Comparison of ENCODE assay signal across 8 cellular contexts in genomic region chr16:4675864-4676786, GRCh38. TPM values are rescaled to one million over a fixed set of nuclear protein-coding genes. Genes with fewer than 3 reads are reported as not detected.
A peak's percentile ranks its signal among the peaks of the same experiment; 100 is the strongest.
DNase-seq lines count a peak whose midpoint lies in the region; ATAC-seq and TF ChIP-seq lines count a peak whose summit lies in the region.

No MANE protein-coding gene starts in this region.

- H3K36me3 ChIP-seq in left ventricle myocardium inferior (peaks cover 34% of the 10 kb centered on the region), upper lobe of right lung (peaks cover 43% of the 10 kb centered on the region)

- H3K27me3 Mint-ChIP-seq in natural killer cell (ENCODE audit: low read depth in 2 of 2) = no peaks in the 10 kb centered on the region

- TF ChIP-seq CTCF in left ventricle myocardium inferior (IDR thresholded peaks at IDR 0.05; ENCODE audit: borderline replicate concordance) (no peak), natural killer cell (IDR thresholded peaks at IDR 0.05) (no peak), upper lobe of right lung (IDR thresholded peaks at IDR 0.05) (no peak)

- H3K9me3 Mint-ChIP-seq in natural killer cell = no peaks in the 10 kb centered on the region

- no peak for DNase-seq in left ventricle myocardium inferior
- DNase-seq in left cardiac atrium = no peak
- DNase-seq in activated effector memory CD4-positive, alpha-beta T cell treated with anti-CD3 and anti-CD28 coated beads, Interleukin-2, amount 50 U/mL, for 16 hours = peak; percentile 82
- DNase-seq in natural killer cell = no peak
- no peak for DNase-seq in upper lobe of right lung
- DNase-seq in midbrain (lab: John Stamatoyannopoulos, UW) = no peak
- DNase-seq in AG08396 (ENCODE audit: low spot score) = no peak

- H3K36me3 Mint-ChIP-seq in natural killer cell = no peaks in the 10 kb centered on the region

- peak overlapping the region; percentile 50 for H3K4me3 Mint-ChIP-seq in natural killer cell

- H3K27me3 ChIP-seq in left ventricle myocardium inferior (ENCODE audit: low read depth) (no peaks in the 10 kb centered on the region), upper lobe of right lung (no peaks in the 10 kb centered on the region)

- H3K9me3 ChIP-seq in left ventricle myocardium inferior (replicated peaks) (no peaks in the 10 kb centered on the region), upper lobe of right lung (no peaks in the 10 kb centered on the region)

- no peak for ATAC-seq in left cardiac atrium
- ATAC-seq in natural killer cell = peak; percentile 51 to 67 (median 58)
- no peak for ATAC-seq in upper lobe of right lung
- ATAC-seq in GM19467 (IDR thresholded peaks at IDR 0.05; ENCODE audit: unreplicated experiment) = no peak

- H3K27ac Mint-ChIP-seq in natural killer cell = peak overlapping the region; percentile 81 to 92

- peaks cover 57% of the 10 kb centered on the region for H3K4me1 ChIP-seq in left ventricle myocardium inferior
- peaks cover 16% of the 10 kb centered on the region for H3K4me1 ChIP-seq in upper lobe of right lung

- peaks cover 18 to 33% of the 10 kb centered on the region in 2 donors for H3K4me1 Mint-ChIP-seq in natural killer cell

- H3K27ac ChIP-seq in left ventricle myocardium inferior (replicated peaks) (peak overlapping the region; percentile 93), upper lobe of right lung (peak overlapping the region; percentile 36)

- H3K4me3 ChIP-seq in left ventricle myocardium inferior = no peak overlapping the region
- H3K4me3 ChIP-seq in upper lobe of right lung = no peak overlapping the region

- intact Hi-C loops in left ventricle myocardium inferior (cut with micrococcal nuclease) (no loop called here), left cardiac atrium (cut with DNase I) (no loop called here), natural killer cell (cut with micrococcal nuclease) (no loop called here), upper lobe of right lung (cut with DNase I) (no loop called here)

RNA-seq across cellular contexts. Expression of gene NUDT16L1, which starts 17.2 kb away (rescaled TPM):
- total RNA-seq in left ventricle myocardium inferior (61.9 TPM), left cardiac atrium (10 to 100 TPM; 39.1 to 41.0 TPM), natural killer cell (10 to 100 TPM; 30.8 to 39.1 (median 35.0) TPM), upper lobe of right lung (24.0 TPM)

RNA-seq across cellular contexts. Expression of gene MGRN1, which starts 51.5 kb away (rescaled TPM):
- 30.5 TPM for total RNA-seq in left ventricle myocardium inferior
- 10 to 100 TPM; 33.1 to 44.6 TPM for total RNA-seq in left cardiac atrium
- 100 to 1,000 TPM; 102 to 106 (median 105) TPM for total RNA-seq in natural killer cell
- total RNA-seq in upper lobe of right lung = 81.3 TPM

RNA-seq across cellular contexts. Expression of gene ANKS3, which starts 57.9 kb away (rescaled TPM):
- total RNA-seq in left ventricle myocardium inferior (8.7 TPM), left cardiac atrium (10 to 100 TPM; 11.0 to 11.6 TPM), natural killer cell (10 to 100 TPM; 19.7 to 20.8 (median 20.5) TPM), upper lobe of right lung (20.6 TPM)

RNA-seq across cellular contexts. Expression of gene DNAAF8, which starts 58.2 kb away (rescaled TPM):
- total RNA-seq in left ventricle myocardium inferior (0.77 TPM), left cardiac atrium (under 1 TPM; 0.52 to 0.85 TPM), natural killer cell (under 1 TPM in 1 of 3 donors, not detected in 2; 0.54 TPM), upper lobe of right lung (0.58 TPM)

Comparison
In these comparisons a context has a peak if more than half of its experiments do, and no peak if none do; other contexts are left out.
1. ATAC-seq: peak in natural killer cell (3 of 3); none in left cardiac atrium (0 of 2), upper lobe of right lung (single experiment) and GM19467 (single experiment).